Comparison of ENCODE assay signal across 8 cellular contexts in the genomic region with DNA sequence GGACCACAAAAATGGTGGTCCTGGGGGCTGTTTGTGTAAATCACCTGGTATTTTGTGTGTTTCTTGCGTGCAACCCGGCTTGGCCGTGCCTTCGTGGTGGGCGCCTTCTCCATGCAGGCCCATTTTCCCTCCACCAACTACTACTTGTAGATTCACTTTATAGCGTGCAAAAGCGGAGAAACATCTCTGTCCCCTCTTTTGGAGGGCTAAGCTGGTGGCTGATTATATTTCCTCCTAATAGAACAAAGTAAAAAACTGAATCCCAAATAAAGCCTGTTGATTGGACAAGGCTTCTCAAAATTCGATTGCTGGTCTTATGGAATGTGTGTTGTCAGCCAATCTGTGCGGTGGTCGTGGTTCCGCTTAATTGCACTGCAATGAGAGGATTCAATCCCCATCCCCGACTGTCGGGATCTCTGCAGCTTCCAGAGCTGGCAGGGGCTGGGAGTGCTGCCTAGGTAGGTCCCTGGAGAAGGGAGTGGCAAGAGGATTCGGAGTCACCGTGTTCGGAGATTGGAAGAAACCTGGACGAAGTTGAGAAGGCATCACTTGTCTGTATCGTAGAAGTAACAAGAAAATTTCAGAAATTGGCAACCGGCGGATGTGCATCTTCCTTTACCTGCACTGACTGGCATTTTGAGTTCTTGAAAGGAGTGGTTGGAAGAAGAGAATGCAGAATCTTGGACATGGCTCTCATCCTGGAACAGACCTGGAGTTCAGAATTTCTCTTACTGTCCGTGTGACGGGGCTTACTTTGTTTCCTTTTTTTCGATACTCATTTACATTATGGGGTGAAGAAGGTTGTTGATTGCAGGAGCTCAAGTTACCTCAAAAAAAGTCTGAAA. TPM values are rescaled to one million over a fixed set of nuclear protein-coding genes. Genes with fewer than 3 reads are reported as not detected.
A peak's percentile ranks its signal among the peaks of the same experiment; 100 is the strongest.
DNase-seq lines count a peak whose midpoint lies in the region; ATAC-seq and TF ChIP-seq lines count a peak whose summit lies in the region.

No MANE protein-coding gene starts in this region.

- H3K27ac ChIP-seq in esophagus muscularis mucosa (replicated peaks in 1 of 4) = peak overlapping the region; percentile 92 to 99 (median 96)

- H3K4me3 ChIP-seq in BJ (ENCODE audit: low read depth, low read length) = peak overlapping the region; percentile 71
- peak overlapping the region; percentile 85 for H3K4me3 ChIP-seq in H7 (ENCODE audit: insufficient read depth, low read depth, low read length)
- H3K4me3 ChIP-seq in esophagus muscularis mucosa = peak overlapping the region; percentile 90 to 96 (median 94)

- H3K27ac Mint-ChIP-seq in T-helper 2 cell treated with Interferon-gamma antibody and Interleukin-4, amounts not matched to agents 5 μg/mL and 100 μg/mL, for 36 hours = peak overlapping the region; percentile 92
- H3K27ac Mint-ChIP-seq in natural killer cell treated with Interleukin-12 subunit alpha and Interleukin-12 subunit beta and Interleukin-15 and Interleukin-18, amount 100 ng/mL, for 72 hours = peak overlapping the region; percentile 65 to 83

- H3K9me3 ChIP-seq in esophagus muscularis mucosa = no peaks in the 10 kb centered on the region

- peaks cover 6 to 20% (median 16%) of the 10 kb centered on the region in 4 donors for H3K4me1 ChIP-seq in esophagus muscularis mucosa

- POLR2A ChIA-PET in BJ (lab: Charles Lee) = no interaction called here

- peak overlapping the region; percentile 91 for H3K4me3 Mint-ChIP-seq in T-helper 2 cell treated with Interferon-gamma antibody and Interleukin-4, amounts not matched to agents 5 μg/mL and 100 μg/mL, for 36 hours
- peak overlapping the region; percentile 86 for H3K4me3 Mint-ChIP-seq in natural killer cell treated with Interleukin-12 subunit alpha and Interleukin-12 subunit beta and Interleukin-15 and Interleukin-18, amount 100 ng/mL, for 72 hours

- H3K27me3 ChIP-seq in BJ (ENCODE audit: control insufficient read depth, insufficient read depth, low read length) (no peaks in the 10 kb centered on the region), H7 (ENCODE audit: control insufficient read depth, insufficient read depth, low read length) (no peaks in the 10 kb centered on the region), esophagus muscularis mucosa (no peaks in the 10 kb centered on the region)

- no peaks in the 10 kb centered on the region for H3K9me3 Mint-ChIP-seq in T-helper 2 cell treated with Interferon-gamma antibody and Interleukin-4, amounts not matched to agents 5 μg/mL and 100 μg/mL, for 36 hours
- no peaks in the 10 kb centered on the region for H3K9me3 Mint-ChIP-seq in natural killer cell treated with Interleukin-12 subunit alpha and Interleukin-12 subunit beta and Interleukin-15 and Interleukin-18, amount 100 ng/mL, for 72 hours

- no peaks in the 10 kb centered on the region for H3K36me3 ChIP-seq in BJ (ENCODE audit: control insufficient read depth, insufficient read depth, low read length)
- H3K36me3 ChIP-seq in H7 (replicated peaks; ENCODE audit: control insufficient read depth, insufficient read depth, low read length) = peaks cover 9% of the 10 kb centered on the region
- H3K36me3 ChIP-seq in esophagus muscularis mucosa = peaks cover 3 to 15% (median 12%) of the 10 kb centered on the region in 4 donors

- no peak for TF ChIP-seq EP300 in esophagus muscularis mucosa (IDR thresholded peaks at IDR 0.05)

- TF ChIP-seq POLR2A in esophagus muscularis mucosa (IDR thresholded peaks at IDR 0.05; ENCODE audit: low read depth) = no peak

- WGBS in esophagus muscularis mucosa = 34% methylated on average over 23 of the region's 23 CpGs

- peaks cover 32% of the 10 kb centered on the region for H3K4me1 Mint-ChIP-seq in T-helper 2 cell treated with Interferon-gamma antibody and Interleukin-4, amounts not matched to agents 5 μg/mL and 100 μg/mL, for 36 hours (ENCODE audit: low read depth)
- H3K4me1 Mint-ChIP-seq in natural killer cell treated with Interleukin-12 subunit alpha and Interleukin-12 subunit beta and Interleukin-15 and Interleukin-18, amount 100 ng/mL, for 72 hours (ENCODE audit: low read depth in 2 of 2) = peaks cover 24 to 28% of the 10 kb centered on the region in 2 donors

- peaks cover 29% of the 10 kb centered on the region for H3K36me3 Mint-ChIP-seq in T-helper 2 cell treated with Interferon-gamma antibody and Interleukin-4, amounts not matched to agents 5 μg/mL and 100 μg/mL, for 36 hours (ENCODE audit: low read depth)
- peaks cover 17% of the 10 kb centered on the region for H3K36me3 Mint-ChIP-seq in natural killer cell treated with Interleukin-12 subunit alpha and Interleukin-12 subunit beta and Interleukin-15 and Interleukin-18, amount 100 ng/mL, for 72 hours

- CTCF ChIA-PET in BJ (lab: Yijun Ruan, JAX) = interaction anchor here (0.6 to 0.7 kb wide), 2 partner anchors 19 to 72 kb away, joined by 3 read pairs; no protein-coding TSS in a partner anchor

- DNase-seq in BJ (ENCODE audit: low read depth) (no peak), H7 (peak; percentile 73), esophagus muscularis mucosa (ENCODE audit: extremely low spot score) (no peak), NCI-H510A (lab: John Stamatoyannopoulos, UW) (no peak)
- DNase-seq in T-helper 2 cell treated with Interferon-gamma antibody and Interleukin-4, amounts not matched to agents 5 μg/mL and 100 μg/mL, for 36 hours (ENCODE audit: low spot score) = no peak
- DNase-seq in natural killer cell treated with Interleukin-12 subunit alpha and Interleukin-12 subunit beta and Interleukin-15 and Interleukin-18, amount 100 ng/mL, for 72 hours (ENCODE audit: low spot score) = no peak

- H3K27me3 Mint-ChIP-seq in T-helper 2 cell treated with Interferon-gamma antibody and Interleukin-4, amounts not matched to agents 5 μg/mL and 100 μg/mL, for 36 hours (ENCODE audit: low read depth) = no peaks in the 10 kb centered on the region
- H3K27me3 Mint-ChIP-seq in natural killer cell treated with Interleukin-12 subunit alpha and Interleukin-12 subunit beta and Interleukin-15 and Interleukin-18, amount 100 ng/mL, for 72 hours = no peaks in the 10 kb centered on the region

- intact Hi-C loops in esophagus muscularis mucosa (cut with DNase I) = no loop called here

- no peak for ATAC-seq in natural killer cell treated with Interleukin-12 subunit alpha and Interleukin-12 subunit beta and Interleukin-15 and Interleukin-18, amount 100 ng/mL, for 72 hours
- ATAC-seq in GM21529 (IDR thresholded peaks at IDR 0.05; ENCODE audit: unreplicated experiment) = no peak
- ATAC-seq in HG03439 (IDR thresholded peaks at IDR 0.05; ENCODE audit: unreplicated experiment) = no peak

- TF ChIP-seq CTCF in BJ (IDR thresholded peaks at IDR 0.05; ENCODE audit: insufficient read depth, low read depth, low read length) = no peak
- no peak for TF ChIP-seq CTCF in esophagus muscularis mucosa (IDR thresholded peaks at IDR 0.05)

RNA-seq across cellular contexts. Expression of a gene that starts 1.1 kb away (rescaled TPM):
- polyA plus RNA-seq in BJ (2011; rRNA removed) = 15.1 and 21.5 TPM in 2 replicates
- 23.1 and 26.1 TPM in 2 replicates for polyA minus RNA-seq in BJ (2011; rRNA and poly(A)+ RNA removed)
- total RNA-seq in H7 (2014; rRNA removed; shearing (Covaris generic)) = 17.1 and 22.1 TPM in 2 replicates
- total RNA-seq in esophagus muscularis mucosa = 10 to 100 TPM; 12.4 to 19.9 (median 17.0) TPM
- 10 to 100 TPM; 32.1 to 45.4 TPM for total RNA-seq in natural killer cell treated with Interleukin-12 subunit alpha and Interleukin-12 subunit beta and Interleukin-15 and Interleukin-18, amount 100 ng/mL, for 72 hours

RNA-seq across cellular contexts. Expression of a gene that starts 41.3 kb away (rescaled TPM):
- 63.7 and 124 TPM in 2 replicates for polyA plus RNA-seq in BJ (2011; rRNA removed)
- 86.5 and 133 TPM in 2 replicates for polyA minus RNA-seq in BJ (2011; rRNA and poly(A)+ RNA removed)
- 27.1 and 28.1 TPM in 2 replicates for total RNA-seq in H7 (2014; rRNA removed; shearing (Covaris generic))
- 10 to 100 TPM; 22.8 to 44.6 (median 35.8) TPM for total RNA-seq in esophagus muscularis mucosa
- 10 to 100 TPM; 30.4 to 38.9 TPM for total RNA-seq in natural killer cell treated with Interleukin-12 subunit alpha and Interleukin-12 subunit beta and Interleukin-15 and Interleukin-18, amount 100 ng/mL, for 72 hours
